8 cellular contexts compared by ENCODE assay signal in genomic region chr9:132078369-132079356, GRCh38. TPM values are rescaled to one million over a fixed set of nuclear protein-coding genes. Genes with fewer than 3 reads are reported as not detected.
DNase-seq lines count a peak whose midpoint lies in the region; ATAC-seq and TF ChIP-seq lines count a peak whose summit lies in the region.

No MANE protein-coding gene starts in this region.

- peaks cover 2% of the 10 kb centered on the region for H3K36me3 Mint-ChIP-seq in neural progenitor cell

- H3K27me3 ChIP-seq in neural progenitor cell = no peaks in the 10 kb centered on the region

- no peak for TF ChIP-seq CTCF in neural progenitor cell (IDR thresholded peaks at IDR 0.05)

- ATAC-seq in GM21528 (IDR thresholded peaks at IDR 0.05; ENCODE audit: low FRiP score, unreplicated experiment) (no peak), HG03439 (IDR thresholded peaks at IDR 0.05; ENCODE audit: unreplicated experiment) (no peak)

- no peaks in the 10 kb centered on the region for H3K9me3 ChIP-seq in neural progenitor cell (ENCODE audit: low read depth)

- peak overlapping the region; percentile 87 for H3K27ac Mint-ChIP-seq in neural progenitor cell

- H4K20me1 ChIP-seq in neural progenitor cell (ENCODE audit: low read depth) = peaks cover 23% of the 10 kb centered on the region

- no peak overlapping the region for H3K27ac ChIP-seq in neural progenitor cell

- H3K4me3 ChIP-seq in neural progenitor cell = peak overlapping the region; percentile 88

- no peaks in the 10 kb centered on the region for H3K9me3 Mint-ChIP-seq in neural progenitor cell

- H3K4me1 ChIP-seq in neural progenitor cell = peaks cover 10% of the 10 kb centered on the region

- peaks cover 4% of the 10 kb centered on the region for H3K27me3 Mint-ChIP-seq in neural progenitor cell (ENCODE audit: insufficient read depth, low read depth)

- H3F3A ChIP-seq in neural progenitor cell (ENCODE audit: low read depth) = peaks cover 5% of the 10 kb centered on the region

- no peaks in the 10 kb centered on the region for H3K36me3 ChIP-seq in neural progenitor cell

- H3K4me2 ChIP-seq in neural progenitor cell = peak overlapping the region; percentile 96

- peak overlapping the region; percentile 99 for H3K4me3 Mint-ChIP-seq in neural progenitor cell

- peak overlapping the region; percentile 87 for H3K9ac ChIP-seq in neural progenitor cell

- H3K79me2 ChIP-seq in neural progenitor cell (ENCODE audit: low read depth) = peaks cover 48% of the 10 kb centered on the region

- DNase-seq in SHP77 (lab: John Stamatoyannopoulos, UW) = peak; percentile 50 to 70
- DNase-seq in SHP77 treated with DMSO at 0.1 percent for 48 hours (lab: John Stamatoyannopoulos, UW) = no peak
- peak; percentile 20 to 86 (median 64) for DNase-seq in NCI-H1417 (lab: John Stamatoyannopoulos, UW)
- DNase-seq in activated CD4-positive, alpha-beta T cell treated with anti-CD3 and anti-CD28 coated beads, Interleukin-2, amount 50 U/mL, for 48 hours = peak; percentile 42 to 47
- DNase-seq in fibroblast of gingiva (ENCODE audit: low read depth) = peak; percentile 34
- DNase-seq in neural progenitor cell (ENCODE audit: low spot score) = no peak

- H2AFZ ChIP-seq in neural progenitor cell (replicated peaks) = no peak overlapping the region

- H3K4me1 Mint-ChIP-seq in neural progenitor cell = peaks cover 23% of the 10 kb centered on the region

RNA-seq across cellular contexts. Expression of gene MED27, which starts 1.0 kb away (rescaled TPM):
- total RNA-seq in neural progenitor cell (ENCODE audit: low replicate concordance) = 15.1 and 25.1 TPM in 2 replicates

Comparison
In these comparisons a context has a peak if more than half of its experiments do, and no peak if none do; other contexts are left out.
1. DNase-seq: peak in SHP77 (2 of 2), NCI-H1417 (3 of 3), activated CD4-positive, alpha-beta T cell treated with anti-CD3 and anti-CD28 coated beads, Interleukin-2, amount 50 U/mL, for 48 hours (2 of 2) and fibroblast of gingiva (single experiment); none in SHP77 treated with DMSO at 0.1 percent for 48 hours (single experiment) and neural progenitor cell (single experiment).